In the genomic region with DNA sequence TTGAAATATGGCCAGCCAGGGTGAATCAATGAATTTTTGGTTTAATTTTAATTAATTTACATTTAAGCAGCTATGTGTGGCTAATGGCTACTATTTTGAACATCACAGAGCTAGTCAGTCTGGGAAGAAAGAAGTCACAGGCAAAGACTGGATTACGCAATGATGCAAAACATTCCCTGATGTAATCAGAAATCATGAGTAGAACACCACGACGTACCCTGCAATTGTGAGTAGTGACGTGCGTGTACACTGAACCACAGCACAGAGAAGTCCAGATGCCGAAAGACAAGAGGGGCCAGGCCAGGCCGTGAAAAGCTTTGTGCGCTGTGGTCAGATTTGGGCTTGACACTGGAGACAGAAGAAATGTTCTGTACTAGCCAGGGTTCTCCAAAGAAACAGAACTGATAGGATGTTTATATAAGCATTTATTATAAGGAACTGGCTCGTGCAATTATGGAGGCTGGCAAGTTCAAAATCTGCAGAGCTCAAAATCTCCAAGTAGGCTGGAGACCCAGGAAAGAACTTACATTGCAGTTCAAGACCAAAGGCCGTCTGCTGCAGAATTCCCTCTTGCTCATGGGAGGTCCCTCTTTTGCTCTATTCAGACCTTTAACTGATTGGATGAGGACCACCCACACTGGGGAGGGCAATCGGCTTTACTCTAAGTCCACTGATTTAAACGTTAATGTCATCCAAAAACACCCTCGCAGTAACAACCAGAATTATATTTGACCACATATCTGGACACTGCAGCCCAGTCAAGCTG, we compare ENCODE assay signal across 9 cellular contexts. TPM values are rescaled to one million over a fixed set of nuclear protein-coding genes. Genes with fewer than 3 reads are reported as not detected.
DNase-seq lines count a peak whose midpoint lies in the region; ATAC-seq and TF ChIP-seq lines count a peak whose summit lies in the region.
"Had no signal": no experiment of that assay in that cellular context is flagged by ENCODE, and none has a peak within 500 bp of the region (broad histone marks: within the 10 kb centered on the region; RNA-seq: fewer than 3 reads in every experiment).

No MANE protein-coding gene starts in this region.

- no peak overlapping the region for H3K23ac ChIP-seq in neuronal stem cell (ENCODE audit: low read depth, low read length, poor library complexity)

- no CpG with 5 or more reads among the region's 13 CpGs for WGBS in neuronal stem cell (ENCODE audit: extremely low coverage in 2 of 2, insufficient read length in 2 of 2, insufficient replicate concordance in 1 of 2), 2 donors

- H2AFZ ChIP-seq in neuronal stem cell (ENCODE audit: low read length): peak overlapping the region; percentile 24

- H2BK5ac ChIP-seq in neuronal stem cell (ENCODE audit: low read length): no peak overlapping the region

- H4K91ac ChIP-seq in neuronal stem cell (ENCODE audit: low read depth, low read length, poor library complexity): no peak overlapping the region

- H3K18ac ChIP-seq in neuronal stem cell (ENCODE audit: low read length): no peak overlapping the region

- no peak overlapping the region for H3K14ac ChIP-seq in neuronal stem cell (ENCODE audit: low read length)

- H2BK12ac ChIP-seq in neuronal stem cell (ENCODE audit: low read length): no peak overlapping the region

- POLR2A ChIA-PET in AG04450 (lab: Yijun Ruan, JAX): interaction anchor here (0.6 kb wide), 1 partner anchor 11 kb away, joined by 4 read pairs; no protein-coding TSS in a partner anchor

- peak; percentile 49 for DNase-seq in AG04450 (ENCODE audit: low read depth, low spot score)
- DNase-seq in NOMO-1 treated with DMSO at 0.1 percent for 48 hours (lab: John Stamatoyannopoulos, UW; ENCODE audit: unreplicated experiment): peak; percentile 82
- DNase-seq in fibroblast of gingiva (ENCODE audit: low read depth): peak; percentile 94
- no peak for DNase-seq in neuronal stem cell (ENCODE audit: low spot score)
- no peak for DNase-seq in NCI-H345 (lab: John Stamatoyannopoulos, UW)
- no peak for DNase-seq in HPDE6-E6E7 (ENCODE audit: extremely low spot score)
- DNase-seq in activated effector memory CD4-positive, alpha-beta T cell treated with Interleukin-2 at 50 U/mL for 16 hours: no peak
- DNase-seq: naive thymus-derived CD8-positive, alpha-beta T cell had no signal

- no peaks in the 10 kb centered on the region for H3K36me3 ChIP-seq in neuronal stem cell (replicated peaks in 1 of 2; ENCODE audit: control insufficient read depth in 2 of 2, insufficient read depth in 2 of 2, low read length in 2 of 2)

- H3K27ac ChIP-seq in AG04450 (ENCODE audit: low read depth, low read length) (peak overlapping the region; percentile 39), neuronal stem cell (replicated peaks; ENCODE audit: low read length) (no peak overlapping the region)

- ATAC-seq in SK-N-SH treated with all-trans-retinoic acid at 6 μM for 48 hours: no peak
- ATAC-seq: naive thymus-derived CD8-positive, alpha-beta T cell had no signal

- H3K27me3 ChIP-seq in AG04450 (ENCODE audit: control insufficient read depth, insufficient read depth, low read length) (no peaks in the 10 kb centered on the region), neuronal stem cell (ENCODE audit: control insufficient read depth in 3 of 3, insufficient read depth in 3 of 3, low read depth in 1 of 3, low read length in 3 of 3) (no peaks in the 10 kb centered on the region)

- H3K9me3 ChIP-seq in AG04450 (ENCODE audit: control insufficient read depth, insufficient read depth, low read length) (no peaks in the 10 kb centered on the region), neuronal stem cell (replicated peaks in 1 of 2; ENCODE audit: control insufficient read depth in 2 of 2, insufficient read depth in 1 of 2, low read depth in 1 of 2, low read length in 2 of 2) (no peaks in the 10 kb centered on the region)

- H3K79me1 ChIP-seq in neuronal stem cell (ENCODE audit: low read depth, low read length): no peaks in the 10 kb centered on the region

- peaks cover 0 to 3% of the 10 kb centered on the region in 2 donors for H3K4me1 ChIP-seq in neuronal stem cell (ENCODE audit: control insufficient read depth in 2 of 2, insufficient read depth in 1 of 2, low read depth in 1 of 2, low read length in 2 of 2)

- no peak overlapping the region for H3K4ac ChIP-seq in neuronal stem cell (ENCODE audit: low read length)

- H3K4me3 ChIP-seq in AG04450 (ENCODE audit: low read depth, low read length): no peak overlapping the region
- no peak overlapping the region for H3K4me3 ChIP-seq in neuronal stem cell (ENCODE audit: low read length in 2 of 2)

- no peak for TF ChIP-seq CTCF in AG04450 (IDR thresholded peaks at IDR 0.05; ENCODE audit: low read depth, low read length)

- H3K9ac ChIP-seq in neuronal stem cell (ENCODE audit: low read depth, low read length, poor library complexity): no peak overlapping the region

- H2BK15ac ChIP-seq in neuronal stem cell (ENCODE audit: low read length): no peak overlapping the region

- H2AK5ac ChIP-seq in neuronal stem cell (ENCODE audit: low read depth, low read length): no peak overlapping the region

- CTCF ChIA-PET in AG04450 (lab: Charles Lee): interaction anchor here (0.5 to 3.6 kb wide), 6 partner anchors 8 to 117 kb away, joined by 3 to 24 read pairs (median 4); no protein-coding TSS in a partner anchor

- H3K4me2 ChIP-seq in neuronal stem cell (ENCODE audit: insufficient read depth, low read length, poor library complexity, severe bottlenecking): no peak overlapping the region

- no peak overlapping the region for H4K8ac ChIP-seq in neuronal stem cell (ENCODE audit: low read depth, low read length)

- no peak overlapping the region for H2BK120ac ChIP-seq in neuronal stem cell (ENCODE audit: low read depth, low read length)

TF ChIP-seq in SK-N-SH treated with all-trans-retinoic acid at 6 μM for 48 hours, 23 proteins besides CTCF, POLR2A, EP300 and RAD21 (continues in another document):
- TF ChIP-seq TSHZ2 (CRISPR knock-in tag; IDR thresholded peaks at IDR 0.05) (no peak), ESRRG (CRISPR knock-in tag; IDR thresholded peaks at IDR 0.05) (no peak), PPARA (CRISPR knock-in tag; IDR thresholded peaks at IDR 0.05; ENCODE audit: borderline replicate concordance) (no peak), CSDC2 (CRISPR knock-in tag; IDR thresholded peaks at IDR 0.05) (no peak), CSRNP3 (CRISPR knock-in tag; IDR thresholded peaks at IDR 0.05) (no peak), POU6F1 (CRISPR knock-in tag; IDR thresholded peaks at IDR 0.05; ENCODE audit: borderline replicate concordance, low read depth) (no peak), BACH2 (CRISPR knock-in tag; IDR thresholded peaks at IDR 0.05; ENCODE audit: borderline replicate concordance) (no peak)

RNA-seq across cellular contexts. Expression of gene SH3BP5, which starts 44.6 kb away (rescaled TPM):
- polyA plus RNA-seq in AG04450 (2011; rRNA removed): 15.5 and 16.6 TPM in 2 replicates
- 10.8 and 11.4 TPM in 2 replicates for polyA minus RNA-seq in AG04450 (2011; rRNA and poly(A)+ RNA removed)
- 6.1 TPM for polyA plus RNA-seq in neuronal stem cell (2013, experiment 1 of 2)
- polyA plus RNA-seq in neuronal stem cell (2013, experiment 2 of 2): 6.0 TPM

Comparison
In these comparisons a context has a peak if more than half of its experiments do, and no peak if none do; other contexts are left out.
1. DNase-seq: peak in AG04450 (single experiment), NOMO-1 treated with DMSO at 0.1 percent for 48 hours (single experiment) and fibroblast of gingiva (single experiment); none in neuronal stem cell (single experiment), NCI-H345 (single experiment), HPDE6-E6E7 (single experiment) and activated effector memory CD4-positive, alpha-beta T cell treated with Interleukin-2 at 50 U/mL for 16 hours (single experiment).